In the genomic region with DNA sequence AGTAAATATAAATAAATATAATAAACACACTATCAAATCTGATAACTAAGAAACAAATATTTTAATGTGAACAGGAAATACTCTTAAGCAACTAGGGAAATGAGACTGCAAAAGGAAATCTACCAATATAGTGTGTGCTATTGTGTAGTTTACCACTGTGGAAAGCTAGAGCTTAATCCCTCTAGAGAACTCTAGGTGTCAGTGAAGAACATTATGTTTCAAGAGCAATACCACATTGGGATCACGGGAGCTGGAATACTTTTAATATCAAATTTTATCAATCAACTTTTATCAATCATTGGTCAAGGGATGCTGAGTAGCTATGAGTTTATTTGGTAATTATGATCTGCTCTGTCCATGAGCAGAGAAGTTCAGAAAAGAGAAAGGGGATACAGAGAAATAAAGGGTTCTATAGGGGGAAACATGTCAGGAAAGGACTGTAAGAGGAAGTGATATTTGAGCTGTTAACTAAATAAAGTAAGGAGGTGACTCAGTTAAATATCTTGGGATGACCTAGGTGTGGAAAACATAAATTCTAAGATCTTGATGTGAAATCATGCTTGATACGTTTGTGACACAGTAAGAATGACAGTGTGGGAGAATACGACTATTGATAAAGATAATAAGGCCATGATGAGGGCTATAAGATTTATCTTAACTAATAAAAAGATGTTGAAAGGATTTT, we compare ENCODE assay signal across 9 cellular contexts.
DNase-seq lines count a peak whose midpoint lies in the region; ATAC-seq and TF ChIP-seq lines count a peak whose summit lies in the region.
"Had no signal": no experiment of that assay in that cellular context is flagged by ENCODE, and none has a peak within 500 bp of the region (broad histone marks: within the 10 kb centered on the region; RNA-seq: fewer than 3 reads in every experiment).

No MANE protein-coding gene starts in this region.

- no peak overlapping the region for H2AFZ ChIP-seq in Loucy (ENCODE audit: low read length)

- TF ChIP-seq CTCF in BE2C (IDR thresholded peaks at IDR 0.05; ENCODE audit: low read depth, low read length) (peak; percentile 63), Loucy (conservative IDR thresholded peaks at IDR 0.05; ENCODE audit: low read length) (peak; percentile 22; the same call in 1 of the 2 replicates), astrocyte of the cerebellum (IDR thresholded peaks at IDR 0.05; ENCODE audit: low read depth, low read length, missing control alignments) (peak; percentile 57), left lung (IDR thresholded peaks at IDR 0.05) (peak in 1 of 2 donors; percentile 33)

- peaks cover 14% of the 10 kb centered on the region for H3K27me3 Mint-ChIP-seq in activated CD4-positive, alpha-beta memory T cell treated with anti-CD3 and anti-CD28 coated beads for 36 hours

- ATAC-seq in left lung, result peak; percentile 87
- no peak for ATAC-seq in GM19351 (IDR thresholded peaks at IDR 0.05; ENCODE audit: unreplicated experiment)
- ATAC-seq in GM21576 (IDR thresholded peaks at IDR 0.05; ENCODE audit: unreplicated experiment), result no peak

- no peaks in the 10 kb centered on the region for H4K20me1 ChIP-seq in Loucy (ENCODE audit: insufficient read depth, low read length, poor library complexity, severe bottlenecking)

- in situ Hi-C loops in astrocyte of the cerebellum (cut with HindIII; ENCODE audit: low sequenced_read_pairs), result no loop called here

- intact Hi-C loops in left lung (cut with DNase I), result no loop called here
- intact Hi-C loops in activated CD4-positive, alpha-beta memory T cell treated with anti-CD3 and anti-CD28 coated beads for 36 hours (cut with micrococcal nuclease), result no loop called here

- H3K4me3 ChIP-seq in BE2C (ENCODE audit: low read depth, low read length), result no peak overlapping the region
- no peak overlapping the region for H3K4me3 ChIP-seq in Loucy (ENCODE audit: low read length, poor library complexity, severe bottlenecking)
- no peak overlapping the region for H3K4me3 ChIP-seq in astrocyte of the cerebellum (ENCODE audit: low read depth, low read length)
- H3K4me3 ChIP-seq in left lung, result no peak overlapping the region

- H3K79me2 ChIP-seq in Loucy (ENCODE audit: insufficient read depth, low read length), result no peaks in the 10 kb centered on the region

- peaks cover 3% of the 10 kb centered on the region for H3K4me1 Mint-ChIP-seq in activated CD4-positive, alpha-beta memory T cell treated with anti-CD3 and anti-CD28 coated beads for 36 hours (ENCODE audit: low read depth)

- no peaks in the 10 kb centered on the region for H3K9me2 ChIP-seq in Loucy (replicated peaks; ENCODE audit: low read depth, low read length)

- no peaks in the 10 kb centered on the region for H3K9me3 Mint-ChIP-seq in activated CD4-positive, alpha-beta memory T cell treated with anti-CD3 and anti-CD28 coated beads for 36 hours

- H3K4me1 ChIP-seq in BE2C, result no peaks in the 10 kb centered on the region
- H3K4me1 ChIP-seq in Loucy (ENCODE audit: insufficient read depth, low read length, poor library complexity, severe bottlenecking), result no peaks in the 10 kb centered on the region
- no peaks in the 10 kb centered on the region for H3K4me1 ChIP-seq in left lung

- no peak overlapping the region for H3K4me2 ChIP-seq in Loucy (ENCODE audit: low read depth, low read length, poor library complexity, severe bottlenecking)

- no peaks in the 10 kb centered on the region for H3K9me3 ChIP-seq in BE2C
- H3K9me3 ChIP-seq in Loucy (ENCODE audit: insufficient read depth, low read depth, low read length), result no peaks in the 10 kb centered on the region
- H3K9me3 ChIP-seq in left lung, result no peaks in the 10 kb centered on the region

- H3K36me3 Mint-ChIP-seq in activated CD4-positive, alpha-beta memory T cell treated with anti-CD3 and anti-CD28 coated beads for 36 hours, result no peaks in the 10 kb centered on the region

- POLR2A ChIA-PET in activated CD4-positive, alpha-beta memory T cell treated with anti-CD3 and anti-CD28 coated beads for 36 hours (lab: Charles Lee), result no interaction called here

- CTCF ChIA-PET in activated CD4-positive, alpha-beta memory T cell treated with anti-CD3 and anti-CD28 coated beads for 36 hours (lab: Charles Lee), result no interaction called here

- H3K27ac Mint-ChIP-seq in activated CD4-positive, alpha-beta memory T cell treated with anti-CD3 and anti-CD28 coated beads for 36 hours, result no peak overlapping the region

- H3K9ac ChIP-seq in Loucy (ENCODE audit: low read depth, low read length, poor library complexity, severe bottlenecking), result no peak overlapping the region

- no peaks in the 10 kb centered on the region for H3K36me3 ChIP-seq in BE2C
- no peaks in the 10 kb centered on the region for H3K36me3 ChIP-seq in Loucy (ENCODE audit: insufficient read depth, low read length)
- no peaks in the 10 kb centered on the region for H3K36me3 ChIP-seq in left lung

- no peak overlapping the region for H3K4me3 Mint-ChIP-seq in activated CD4-positive, alpha-beta memory T cell treated with anti-CD3 and anti-CD28 coated beads for 36 hours

- no peak for DNase-seq in BE2C
- peak; percentile 27 for DNase-seq in astrocyte of the cerebellum (ENCODE audit: low read depth)
- DNase-seq in left lung, result no peak
- no peak for DNase-seq in NCI-H1105 treated with DMSO at 0.1 percent for 48 hours (lab: John Stamatoyannopoulos, UW)
- DNase-seq in activated CD4-positive, alpha-beta memory T cell treated with anti-CD3 and anti-CD28 coated beads for 36 hours, result no peak
- DNase-seq: stimulated activated CD8-positive, alpha-beta memory T cell treated with anti-CD3 and anti-CD28 coated beads, Interleukin-4, amount 100 ng/mL, for 48 hours had no signal

- no peaks in the 10 kb centered on the region for H3F3A ChIP-seq in Loucy (ENCODE audit: low read depth)

- no peak overlapping the region for H3K27ac ChIP-seq in left lung

- no peaks in the 10 kb centered on the region for H3K27me3 ChIP-seq in BE2C
- no peaks in the 10 kb centered on the region for H3K27me3 ChIP-seq in Loucy (ENCODE audit: insufficient read depth, low read length, poor library complexity, severe bottlenecking)
- H3K27me3 ChIP-seq in left lung, result no peaks in the 10 kb centered on the region
